ENCODE assay signal across 8 cellular contexts in genomic region chr1:170074250-170075157, GRCh38. TPM values are rescaled to one million over a fixed set of nuclear protein-coding genes. Genes with fewer than 3 reads are reported as not detected.
DNase-seq lines count a peak whose midpoint lies in the region; ATAC-seq, FAIRE-seq and TF ChIP-seq lines count a peak whose summit lies in the region.

TSS of gene KIFAP3 (minus strand) at chr1:170074695. CDS start at chr1:170074467, 228 bp downstream.

- H3K4me1 ChIP-seq in urinary bladder (ENCODE audit: insufficient read depth), result no peaks in the 10 kb centered on the region

- H3K27ac ChIP-seq in urinary bladder (ENCODE audit: low read depth), result peak within 1 kb of the TSS; percentile 72

- peak within 1 kb of the TSS; percentile 71 for H3K4me3 ChIP-seq in urinary bladder (ENCODE audit: low read depth, low read length)

- H3K27ac Mint-ChIP-seq in progenitor cell of endocrine pancreas, result peak within 1 kb of the TSS; percentile 96

- H3K4me1 Mint-ChIP-seq in progenitor cell of endocrine pancreas (ENCODE audit: low read depth), result peaks cover 13% of the 10 kb centered on the region

- peak; percentile 96 for ATAC-seq in HG02852 (IDR thresholded peaks at IDR 0.05; ENCODE audit: unreplicated experiment)
- ATAC-seq in left cardiac atrium, result peak; percentile 100

- under 1% methylated on average over 39 of the region's 39 CpGs for WGBS in urinary bladder

- H3K27me3 Mint-ChIP-seq in progenitor cell of endocrine pancreas, result no peaks in the 10 kb centered on the region

- FAIRE-seq in GM12891 (lab: Jason Lieb, UNC), result peak; percentile 99

- no peaks in the 10 kb centered on the region for H3K36me3 ChIP-seq in urinary bladder (ENCODE audit: insufficient read depth)

- intact Hi-C loops in T-helper 1 cell treated with Interleukin-12 subunit alpha and Interleukin-12 subunit beta and Interleukin-4 antibody, amounts not matched to agents 30 ng/mL and 1 ng/mL, for 36 hours (cut with micrococcal nuclease), result loop anchor here (1.0 to 5.0 kb wide), 13 partner anchors 8 to 1897 kb away; partner anchors contain the start of genes ATP1B1, BLZF1, F5 and FMO4
- intact Hi-C loops in left cardiac atrium (cut with DNase I), result loop anchor here in 1 of 2 donors (2.0 to 5.0 kb wide), 3 partner anchors 62 to 462 kb away; partner anchors contain the start of gene NTMT2

- H3K4me3 Mint-ChIP-seq in progenitor cell of endocrine pancreas (ENCODE audit: low read depth), result peak within 1 kb of the TSS; percentile 90

- DNase-seq in GM12891 (ENCODE audit: insufficient read length, low spot score) (peak; percentile 62), NCI-H146 (lab: John Stamatoyannopoulos, UW) (peak; percentile 89), amniotic stem cell (lab: John Stamatoyannopoulos, UW) (peak; percentile 97), left cardiac atrium (peak; percentile 99), progenitor cell of endocrine pancreas (ENCODE audit: low spot score, unreplicated experiment) (peak; percentile 91)

- peak; percentile 58 for TF ChIP-seq CTCF in progenitor cell of endocrine pancreas (IDR thresholded peaks at IDR 0.05; ENCODE audit: unreplicated experiment)

- H3K9me3 Mint-ChIP-seq in progenitor cell of endocrine pancreas (ENCODE audit: low read depth), result peaks cover 10% of the 10 kb centered on the region

- peaks cover 1% of the 10 kb centered on the region for H3K36me3 Mint-ChIP-seq in progenitor cell of endocrine pancreas (ENCODE audit: insufficient read depth)

- no peak for TF ChIP-seq POLR2A in GM12891 (IDR thresholded peaks at IDR 0.05; ENCODE audit: low read depth, low read length)

TF ChIP-seq in GM12891, 5 proteins besides CTCF, POLR2A, EP300 and RAD21:
- TF ChIP-seq POLR2AphosphoS5 (IDR thresholded peaks at IDR 0.05; ENCODE audit: low read depth, low read length) (no peak), PAX5 (IDR thresholded peaks at IDR 0.05; ENCODE audit: insufficient read depth, low read length, severe bottlenecking) (no peak), TAF1 (IDR thresholded peaks at IDR 0.05; ENCODE audit: low read depth, low read length) (no peak), POU2F2 (IDR thresholded peaks at IDR 0.05; ENCODE audit: low read depth, low read length) (no peak), SPI1 (IDR thresholded peaks at IDR 0.05; ENCODE audit: low read depth, low read length) (no peak)

RNA-seq across cellular contexts. Expression of gene KIFAP3, which starts in this region (rescaled TPM):
- 9.2 TPM for polyA plus RNA-seq in GM12891 (2012; ENCODE audit: low read depth, missing spikeins)
- total RNA-seq in T-helper 1 cell treated with Interleukin-12 subunit alpha and Interleukin-12 subunit beta and Interleukin-4 antibody, amounts not matched to agents 30 ng/mL and 1 ng/mL, for 36 hours, result 26.0 and 26.8 TPM in 2 replicates
- total RNA-seq in left cardiac atrium (10 to 100 TPM; 41.4 to 58.6 TPM), progenitor cell of endocrine pancreas (24.6 and 25.1 TPM in 2 replicates), urinary bladder (60.0 TPM)
- polyA plus RNA-seq in urinary bladder, result 14.2 TPM

Comparison
In these comparisons a context has a peak if more than half of its experiments do, and no peak if none do; other contexts are left out.
1. Peak in every context shown above with its lines: DNase-seq, ATAC-seq, H3K4me3 ChIP-seq and H3K27ac ChIP-seq.